Comparison of ENCODE assay signal across 12 cellular contexts in genomic region chr10:11595395-11595692, GRCh38. TPM values are rescaled to one million over a fixed set of nuclear protein-coding genes. Genes with fewer than 3 reads are reported as not detected.
DNase-seq lines count a peak whose midpoint lies in the region; ATAC-seq and TF ChIP-seq lines count a peak whose summit lies in the region.
"Had no signal": no experiment of that assay in that cellular context is flagged by ENCODE, and none has a peak within 500 bp of the region (broad histone marks: within the 10 kb centered on the region; RNA-seq: fewer than 3 reads in every experiment).

No MANE protein-coding gene starts in this region.

- H3K27me3 Mint-ChIP-seq in type B pancreatic cell: no peaks in the 10 kb centered on the region

- H3K27me3 ChIP-seq in cardiac muscle cell (no peaks in the 10 kb centered on the region), left ventricle myocardium inferior (ENCODE audit: low read depth) (no peaks in the 10 kb centered on the region), adrenal gland (no peaks in the 10 kb centered on the region)

- 0 to 25% (median 18%) methylated on average over 1 of the region's 1 CpG for WGBS in adrenal gland, 4 donors

- H3K4me3 Mint-ChIP-seq in type B pancreatic cell: no peak overlapping the region

- intact Hi-C loops in left ventricle myocardium inferior (cut with micrococcal nuclease) (no loop called here), adrenal gland (cut with DNase I) (no loop called here), left colon (cut with DNase I, micrococcal nuclease) (no loop called here)

- H3K27ac Mint-ChIP-seq in type B pancreatic cell: peak overlapping the region; percentile 5

- peaks cover 13% of the 10 kb centered on the region for H3K4me1 Mint-ChIP-seq in type B pancreatic cell (ENCODE audit: unreplicated experiment)

- TF ChIP-seq POLR2A in adrenal gland (IDR thresholded peaks at IDR 0.05): peak in 1 of 2 donors; percentile 27

- no peak for ATAC-seq in GM19351 (IDR thresholded peaks at IDR 0.05; ENCODE audit: unreplicated experiment)
- ATAC-seq in left colon: no peak
- ATAC-seq: A549 had no signal

- H3K36me3 Mint-ChIP-seq in type B pancreatic cell: peaks cover 29% of the 10 kb centered on the region

- DNase-seq in cardiac muscle cell (ENCODE audit: low read depth in 1 of 2, low spot score in 1 of 2): peak in 1 of 2 donors; percentile 44
- no peak for DNase-seq in left ventricle myocardium inferior
- DNase-seq in adrenal gland: peak; percentile 71 to 91 (median 82)
- peak; percentile 11 for DNase-seq in hepatic stellate cell (ENCODE audit: low spot score)
- DNase-seq in type B pancreatic cell (ENCODE audit: extremely low spot score, unreplicated experiment): no peak
- DNase-seq in left colon: no peak
- DNase-seq in putamen (ENCODE audit: low spot score): no peak
- DNase-seq: activated T-cell treated with anti-CD3 and anti-CD28 coated beads, Interleukin-2, amount 50 U/mL, for 48 hours; DMS79 treated with DMSO at 0.1 percent for 48 hours; stimulated activated CD4-positive, alpha-beta T cell treated with anti-CD3 and anti-CD28 coated beads, Interleukin-12 subunit alpha, Interleukin-12 subunit beta, amount 100 ng/mL, for 4 hours had no signal

- H3K9me3 ChIP-seq in cardiac muscle cell (ENCODE audit: low read depth) (no peaks in the 10 kb centered on the region), left ventricle myocardium inferior (replicated peaks) (no peaks in the 10 kb centered on the region), adrenal gland (replicated peaks in 1 of 3) (no peaks in the 10 kb centered on the region)
- H3K9me3 ChIP-seq: A549 had no signal

- TF ChIP-seq CTCF in cardiac muscle cell (IDR thresholded peaks at IDR 0.05; ENCODE audit: low read depth, low read length): no peak
- TF ChIP-seq CTCF in left ventricle myocardium inferior (IDR thresholded peaks at IDR 0.05; ENCODE audit: borderline replicate concordance): no peak
- no peak for TF ChIP-seq CTCF in adrenal gland (IDR thresholded peaks at IDR 0.05)
- TF ChIP-seq CTCF in type B pancreatic cell (conservative IDR thresholded peaks at IDR 0.05): no peak

- H3K4me1 ChIP-seq in cardiac muscle cell (ENCODE audit: low read depth) (peaks cover 8% of the 10 kb centered on the region), left ventricle myocardium inferior (peaks cover 23% of the 10 kb centered on the region), adrenal gland (replicated peaks in 1 of 2) (peaks cover 2 to 15% of the 10 kb centered on the region in 2 donors)
- H3K4me1 ChIP-seq: A549 had no signal

- H3K4me3 ChIP-seq in cardiac muscle cell (no peak overlapping the region), left ventricle myocardium inferior (no peak overlapping the region), adrenal gland (no peak overlapping the region)
- H3K4me3 ChIP-seq: A549 had no signal

- H3K9me3 Mint-ChIP-seq in type B pancreatic cell: no peaks in the 10 kb centered on the region

- no peaks in the 10 kb centered on the region for H3K36me3 ChIP-seq in cardiac muscle cell
- H3K36me3 ChIP-seq in left ventricle myocardium inferior: no peaks in the 10 kb centered on the region
- H3K36me3 ChIP-seq in adrenal gland (replicated peaks in 1 of 2): no peaks in the 10 kb centered on the region

- peak overlapping the region; percentile 67 for H3K27ac ChIP-seq in cardiac muscle cell
- H3K27ac ChIP-seq in left ventricle myocardium inferior (replicated peaks): no peak overlapping the region
- peak overlapping the region; percentile 46 to 78 (median 66) for H3K27ac ChIP-seq in adrenal gland
- H3K27ac ChIP-seq: A549 had no signal

RNA-seq across cellular contexts. Expression of gene USP6NL, which starts 16.1 kb away (rescaled TPM):
- total RNA-seq in cardiac muscle cell (21.2 and 25.4 TPM in 2 replicates), left ventricle myocardium inferior (7.9 TPM), adrenal gland (10 to 100 TPM; 13.3 to 35.1 (median 19.8) TPM), type B pancreatic cell (ENCODE audit: low replicate concordance) (29.6 and 33.3 TPM in 2 replicates), left colon (10 to 100 TPM; 18.3 to 20.1 TPM)
- polyA plus RNA-seq in cardiac muscle cell (12.1 and 13.6 TPM in 2 replicates), adrenal gland (10 to 100 TPM in 1 of 3 donors, 1 to 10 TPM in 2; 3.5 to 20.8 (median 4.9) TPM)

Comparison
In these comparisons a context has a peak if more than half of its experiments do, and no peak if none do; other contexts are left out.
1. DNase-seq: peak in adrenal gland (7 of 7) and hepatic stellate cell (single experiment); none in left ventricle myocardium inferior (single experiment), type B pancreatic cell (single experiment), left colon (0 of 2) and putamen (single experiment).